In the genomic region with DNA sequence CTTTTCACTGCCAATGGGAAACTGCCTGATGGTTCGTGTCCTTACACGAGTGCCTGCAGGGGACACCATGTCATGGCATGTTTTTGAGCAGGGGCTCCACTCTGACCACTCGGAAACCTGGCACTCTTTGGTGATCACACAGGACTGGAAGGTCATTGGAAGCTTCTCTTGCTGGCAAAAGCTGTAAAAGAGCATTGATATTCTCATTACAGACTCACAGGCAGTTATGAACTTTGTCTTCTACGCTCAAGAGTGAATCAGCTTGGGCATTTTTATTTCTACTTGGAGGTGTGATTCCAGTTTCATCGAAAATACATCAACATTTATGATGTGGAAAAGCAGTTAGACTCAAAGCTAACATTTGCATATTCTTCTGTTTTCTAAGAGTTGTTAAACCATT, we compare ENCODE assay signal across 25 cellular contexts.
"Had no signal": no experiment of that assay in that cellular context is flagged by ENCODE, and none has a peak within 500 bp of the region (broad histone marks: within the 10 kb centered on the region; RNA-seq: fewer than 3 reads in every experiment).

No MANE protein-coding gene starts in this region.

- H3K27ac ChIP-seq: ascending aorta, WERI-Rb-1 had no signal

- H3K36me3 Mint-ChIP-seq: activated naive CD4-positive, alpha-beta T cell treated with anti-CD3 and anti-CD28 coated beads, Interleukin-2, amount 50 U/mL, for 72 hours had no signal

- H3K9me3 Mint-ChIP-seq: activated CD8-positive, alpha-beta T cell treated with anti-CD3 and anti-CD28 coated beads for 36 hours; activated naive CD8-positive, alpha-beta T cell treated with anti-CD3 and anti-CD28 coated beads, Interleukin-2, amount 50 U/mL, for 24 hours had no signal

- H3K9me3 ChIP-seq: ascending aorta, body of pancreas had no signal

- H3K4me1 ChIP-seq: ascending aorta had no signal

- DNase-seq: activated CD4-positive, alpha-beta T cell treated with anti-CD3 and anti-CD28 coated beads for 36 hours; activated CD4-positive, alpha-beta T cell treated with anti-CD3 and anti-CD28 coated beads, Interleukin-2, amount 50 U/mL, for 1 hour; activated CD8-positive, alpha-beta memory T cell treated with anti-CD3 and anti-CD28 coated beads, Interleukin-2, amount 50 U/mL, for 4 hours; activated CD8-positive, alpha-beta T cell treated with anti-CD3 and anti-CD28 coated beads for 36 hours; activated effector memory CD4-positive, alpha-beta T cell treated with Interleukin-2 at 50 U/mL for 16 hours; activated naive CD4-positive, alpha-beta T cell; activated naive CD8-positive, alpha-beta T cell treated with anti-CD3 and anti-CD28 coated beads, Interleukin-2, amount 50 U/mL, for 24 hours; amniotic stem cell; MM.1S; NCI-H1105; NCI-H1436 treated with DMSO at 0.1 percent for 48 hours; NCI-H187; NCI-H2081; NCI-H510A treated with DMSO at 0.1 percent for 48 hours; NCI-H69; NK-92 treated with Interleukin-12 subunit alpha and Interleukin-12 subunit beta, amount 100 ng/mL, for 24 hours; SIG-M5; T-helper 17 cell; T-helper 9 cell; WERI-Rb-1 had no signal

- H3K4me1 Mint-ChIP-seq: activated CD4-positive, alpha-beta T cell treated with anti-CD3 and anti-CD28 coated beads for 36 hours; activated naive CD8-positive, alpha-beta T cell treated with anti-CD3 and anti-CD28 coated beads, Interleukin-2, amount 50 U/mL, for 24 hours; central memory CD8-positive, alpha-beta T cell; T-helper 17 cell had no signal

- H3K36me3 ChIP-seq: ascending aorta, WERI-Rb-1 had no signal

- H3K27me3 Mint-ChIP-seq: activated CD4-positive, alpha-beta T cell treated with anti-CD3 and anti-CD28 coated beads for 36 hours; activated CD8-positive, alpha-beta T cell treated with anti-CD3 and anti-CD28 coated beads for 36 hours; activated naive CD8-positive, alpha-beta T cell treated with anti-CD3 and anti-CD28 coated beads, Interleukin-2, amount 50 U/mL, for 24 hours; central memory CD8-positive, alpha-beta T cell; T-helper 17 cell had no signal

- H3K4me3 Mint-ChIP-seq: activated CD4-positive, alpha-beta T cell treated with anti-CD3 and anti-CD28 coated beads for 36 hours; activated CD8-positive, alpha-beta T cell treated with anti-CD3 and anti-CD28 coated beads for 36 hours; activated naive CD8-positive, alpha-beta T cell treated with anti-CD3 and anti-CD28 coated beads, Interleukin-2, amount 50 U/mL, for 24 hours; activated T-helper 1 cell treated with anti-CD3 and anti-CD28 coated beads, Interleukin-12 subunit alpha, Interleukin-12 subunit beta, Interleukin-2, Interleukin-4 antibody, amounts not matched to agents 30 ng/mL and 10 ng/mL and 1 ng/mL, durations not matched to agents 14 hours and 24 hours and 36 hours; central memory CD8-positive, alpha-beta T cell; T-helper 17 cell had no signal

- H3K27ac Mint-ChIP-seq: activated CD4-positive, alpha-beta T cell treated with anti-CD3 and anti-CD28 coated beads for 36 hours; activated CD8-positive, alpha-beta T cell treated with anti-CD3 and anti-CD28 coated beads for 36 hours; activated naive CD4-positive, alpha-beta T cell treated with anti-CD3 and anti-CD28 coated beads, Interleukin-2, amount 50 U/mL, for 72 hours; activated naive CD8-positive, alpha-beta T cell treated with anti-CD3 and anti-CD28 coated beads, Interleukin-2, amount 50 U/mL, for 24 hours; activated T-helper 1 cell treated with anti-CD3 and anti-CD28 coated beads, Interleukin-12 subunit alpha, Interleukin-12 subunit beta, Interleukin-2, Interleukin-4 antibody, amounts not matched to agents 30 ng/mL and 10 ng/mL and 1 ng/mL, durations not matched to agents 14 hours and 24 hours and 36 hours; T-helper 17 cell had no signal

- H3K4me3 ChIP-seq: ascending aorta, body of pancreas had no signal

- H3K27me3 ChIP-seq: ascending aorta, body of pancreas had no signal
